Comparison of ENCODE assay signal across 14 cellular contexts in the genomic region with DNA sequence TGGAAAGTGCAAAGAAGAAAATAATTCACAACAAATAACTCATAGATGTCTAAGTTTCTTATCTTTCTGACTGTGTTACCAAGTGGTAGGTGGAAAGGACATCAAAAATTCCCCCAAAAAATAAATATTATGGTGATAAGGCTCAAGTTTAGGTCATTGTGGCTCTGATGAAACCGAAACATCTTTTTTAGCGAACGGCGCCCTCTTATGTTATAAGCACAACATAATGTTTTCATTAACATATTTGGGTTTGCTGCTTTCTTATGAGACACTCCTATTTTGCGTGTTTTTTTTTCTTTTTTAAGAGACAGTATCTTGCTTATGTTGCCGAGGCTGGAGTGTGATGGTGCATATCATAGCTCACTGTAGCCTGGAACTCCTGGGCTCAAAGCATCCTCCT.
DNase-seq lines count a peak whose midpoint lies in the region; ATAC-seq and TF ChIP-seq lines count a peak whose summit lies in the region.
"Had no signal": no experiment of that assay in that cellular context is flagged by ENCODE, and none has a peak within 500 bp of the region (broad histone marks: within the 10 kb centered on the region; RNA-seq: fewer than 3 reads in every experiment).

No MANE protein-coding gene starts in this region.

- no peak overlapping the region for H3K4me3 ChIP-seq in GM12865 (ENCODE audit: low read depth, low read length)
- H3K4me3 ChIP-seq: adrenal gland had no signal

- peak; percentile 37 for DNase-seq in AG08395 (ENCODE audit: low spot score)
- peak; percentile 19 for DNase-seq in GM12865 (ENCODE audit: low read depth)
- peak; percentile 46 for DNase-seq in OCI-M1 (lab: John Stamatoyannopoulos, UW)
- peak; percentile 65 for DNase-seq in fibroblast of peridontal ligament (ENCODE audit: extremely low read depth)
- no peak for DNase-seq in hippocampal formation (lab: John Stamatoyannopoulos, UW)
- no peak for DNase-seq in NCI-H226
- DNase-seq: activated CD4-positive, alpha-beta T cell treated with anti-CD3 and anti-CD28 coated beads, Interleukin-2, amount 10 ng/mL, durations not matched to agents 24 days and 14 days; adrenal gland; NCI-H1436; small intestine had no signal

- TF ChIP-seq CTCF in GM12865 (IDR thresholded peaks at IDR 0.05; ENCODE audit: insufficient read depth, low read depth, low read length, missing control alignments) = no peak

- no peak for ATAC-seq in GM18519 (IDR thresholded peaks at IDR 0.05; ENCODE audit: low FRiP score, unreplicated experiment)
- ATAC-seq in activated CD4-positive, CD25-positive, alpha-beta regulatory T cell treated with anti-CD3 and anti-CD28 coated beads, Interleukin-2, amount 50 U/mL, for 24 hours = no peak
- ATAC-seq: Right ventricle myocardium inferior; stimulated activated memory B cell treated with anti-CD40 and anti-IgM and Interleukin-4, amounts not matched to agents 10 μg/mL and 1 μg/mL and 100 μg/mL, for 72 hours had no signal

Comparison
In these comparisons a context has a peak if more than half of its experiments do, and no peak if none do; other contexts are left out.
1. DNase-seq: peak in AG08395 (single experiment), GM12865 (single experiment), OCI-M1 (single experiment) and fibroblast of peridontal ligament (single experiment); none in hippocampal formation (0 of 2) and NCI-H226 (single experiment).